ENCODE assay signal across 11 cellular contexts in the genomic region with DNA sequence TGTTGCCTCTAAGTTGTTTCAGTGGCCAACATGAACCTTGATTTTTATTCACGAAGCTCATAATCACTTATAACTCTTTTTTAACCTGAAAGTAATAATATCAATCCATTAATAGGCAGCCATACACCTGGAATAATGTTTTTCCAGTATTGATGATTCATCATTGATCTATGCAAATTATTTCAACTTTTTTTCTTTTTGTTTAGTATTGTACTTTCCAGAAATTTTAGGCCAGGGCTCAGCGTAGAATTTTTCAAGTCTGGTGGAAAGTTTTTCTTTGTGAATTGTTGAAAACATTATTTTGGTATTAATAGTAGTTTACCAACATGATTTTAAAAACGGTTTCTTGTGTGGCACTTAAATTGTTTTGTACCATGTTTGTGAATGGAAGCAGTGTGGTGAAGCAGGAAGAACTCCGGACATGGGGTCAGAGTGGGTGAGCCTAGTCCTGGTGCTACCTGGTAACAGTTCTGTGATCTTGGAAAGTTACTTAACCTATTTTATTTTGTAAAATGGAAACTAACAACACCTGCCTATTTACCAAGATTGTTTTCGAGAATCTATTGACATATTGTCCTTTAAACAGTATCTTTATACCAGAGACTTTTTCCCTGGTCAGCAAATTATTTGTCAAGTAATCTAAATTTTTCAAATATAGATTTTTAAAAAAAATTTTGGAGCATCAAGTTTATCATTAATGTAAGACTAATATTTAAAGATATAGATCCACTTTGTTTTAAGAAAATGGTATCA. TPM values are rescaled to one million over a fixed set of nuclear protein-coding genes. Genes with fewer than 3 reads are reported as not detected.
DNase-seq lines count a peak whose midpoint lies in the region; ATAC-seq and TF ChIP-seq lines count a peak whose summit lies in the region.
"Had no signal": no experiment of that assay in that cellular context is flagged by ENCODE, and none has a peak within 500 bp of the region (broad histone marks: within the 10 kb centered on the region; RNA-seq: fewer than 3 reads in every experiment).

No MANE protein-coding gene starts in this region.

- H3K4me1 ChIP-seq in H9 (ENCODE audit: insufficient read depth, low read length) (no peaks in the 10 kb centered on the region), lower lobe of right lung (peaks cover 28% of the 10 kb centered on the region), SJCRH30 (peaks cover 15% of the 10 kb centered on the region), mucosa of descending colon (ENCODE audit: low read depth) (peaks cover 11% of the 10 kb centered on the region), testis (no peaks in the 10 kb centered on the region)
- H3K4me1 ChIP-seq: prostate gland had no signal

- peaks cover 0 to 4% (median 2%) of the 10 kb centered on the region in 3 experiments; a peak in 2 of 7 replicates for H3K36me3 Mint-ChIP-seq in H9 (ENCODE audit: insufficient read depth in 1 of 3, low read depth in 3 of 3)
- peaks cover 11% of the 10 kb centered on the region for H3K36me3 Mint-ChIP-seq in activated naive CD8-positive, alpha-beta T cell treated with anti-CD3 and anti-CD28 coated beads, Interleukin-2, amount 10 ng/mL, durations not matched to agents 7 days and 5 days

- no peak for DNase-seq in AG04449 (ENCODE audit: low read depth, low spot score)
- no peak for DNase-seq in H9
- no peak for DNase-seq in activated naive CD8-positive, alpha-beta T cell treated with anti-CD3 and anti-CD28 coated beads, Interleukin-2, amount 10 ng/mL, durations not matched to agents 7 days and 5 days
- no peak for DNase-seq in lower lobe of right lung
- no peak for DNase-seq in SJCRH30
- no peak for DNase-seq in mucosa of descending colon
- no peak for DNase-seq in testis
- DNase-seq: activated CD4-positive, CD25-positive, alpha-beta regulatory T cell; erythroblast had no signal

- no peak overlapping the region for H4K5ac ChIP-seq in H9 (ENCODE audit: insufficient read length, low read depth, low read length)

- no peaks in the 10 kb centered on the region for H3K27me3 ChIP-seq in H9 (ENCODE audit: insufficient read depth, low read length)
- no peaks in the 10 kb centered on the region for H3K27me3 ChIP-seq in lower lobe of right lung (ENCODE audit: low read depth)
- no peaks in the 10 kb centered on the region for H3K27me3 ChIP-seq in SJCRH30
- H3K27me3 ChIP-seq in testis: no peaks in the 10 kb centered on the region

- no peak overlapping the region for H3K23ac ChIP-seq in H9 (ENCODE audit: insufficient read length, low read depth, low read length)

- H4K20me1 ChIP-seq in H9 (ENCODE audit: control insufficient read depth, insufficient read depth, insufficient read length): no peaks in the 10 kb centered on the region

- no peaks in the 10 kb centered on the region; a peak in 1 of 5 replicates for H3K9me3 Mint-ChIP-seq in H9
- no peaks in the 10 kb centered on the region for H3K9me3 Mint-ChIP-seq in activated naive CD8-positive, alpha-beta T cell treated with anti-CD3 and anti-CD28 coated beads, Interleukin-2, amount 10 ng/mL, durations not matched to agents 7 days and 5 days

- no peak overlapping the region for H3K9ac ChIP-seq in H9 (ENCODE audit: extremely low read depth, insufficient read length, low read length)

- H2AFZ ChIP-seq in H9 (ENCODE audit: low read length): no peak overlapping the region

- H3K4me2 ChIP-seq in H9 (ENCODE audit: insufficient read depth, insufficient read length, low read length): peak overlapping the region; percentile 74

- no peak for TF ChIP-seq POLR2A in testis (IDR thresholded peaks at IDR 0.05)

- no peak overlapping the region for H2BK20ac ChIP-seq in H9 (ENCODE audit: low read depth, low read length, poor library complexity, severe bottlenecking)

- H3K4me3 ChIP-seq in AG04449 (ENCODE audit: low read depth, low read length) (peak overlapping the region; percentile 92; the same call in 1 of the 2 replicates), lower lobe of right lung (no peak overlapping the region), SJCRH30 (no peak overlapping the region), mucosa of descending colon (no peak overlapping the region), testis (no peak overlapping the region)
- H3K4me3 ChIP-seq: prostate gland had no signal

- H3K4me3 Mint-ChIP-seq in H9: peak overlapping the region; percentile 28 to 61
- H3K4me3 Mint-ChIP-seq in activated naive CD8-positive, alpha-beta T cell treated with anti-CD3 and anti-CD28 coated beads, Interleukin-2, amount 10 ng/mL, durations not matched to agents 7 days and 5 days: peak overlapping the region; percentile 54

- no peak overlapping the region for H3T11ph ChIP-seq in H9 (ENCODE audit: low read length)

- H2BK15ac ChIP-seq in H9 (ENCODE audit: low read depth, low read length): no peak overlapping the region

- H4K8ac ChIP-seq in H9 (replicated peaks; ENCODE audit: insufficient read length, low read depth, low read length): no peak overlapping the region

- H3K79me2 ChIP-seq in H9 (ENCODE audit: insufficient read depth, low read length): peaks cover 9% of the 10 kb centered on the region; the same call in 1 of the 2 replicates

- H3K14ac ChIP-seq in H9 (ENCODE audit: insufficient read depth, low read length): no peak overlapping the region

- H3K4me1 Mint-ChIP-seq in H9: peaks cover 13 to 16% of the 10 kb centered on the region in 2 experiments
- H3K4me1 Mint-ChIP-seq in activated naive CD8-positive, alpha-beta T cell treated with anti-CD3 and anti-CD28 coated beads, Interleukin-2, amount 10 ng/mL, durations not matched to agents 7 days and 5 days: peaks cover 30% of the 10 kb centered on the region

- H3K4ac ChIP-seq in H9 (ENCODE audit: low read depth, low read length): no peak overlapping the region

- no peak for ATAC-seq in activated naive CD8-positive, alpha-beta T cell treated with anti-CD3 and anti-CD28 coated beads, Interleukin-2, amount 10 ng/mL, durations not matched to agents 7 days and 5 days (ENCODE audit: low read depth)
- ATAC-seq in lower lobe of right lung (no peak), mucosa of descending colon (no peak), GM18873 (IDR thresholded peaks at IDR 0.05; ENCODE audit: low FRiP score, unreplicated experiment) (no peak)

- H3K9me3 ChIP-seq in H9 (ENCODE audit: control insufficient read depth, low read depth, low read length) (no peaks in the 10 kb centered on the region), lower lobe of right lung (no peaks in the 10 kb centered on the region), SJCRH30 (replicated peaks) (no peaks in the 10 kb centered on the region), mucosa of descending colon (no peaks in the 10 kb centered on the region), testis (no peaks in the 10 kb centered on the region)
- H3K9me3 ChIP-seq: prostate gland had no signal

- no peak overlapping the region for H2BK120ac ChIP-seq in H9 (ENCODE audit: low read depth, low read length, poor library complexity, severe bottlenecking)

- intact Hi-C loops in lower lobe of right lung (cut with DNase I) (no loop called here), mucosa of descending colon (cut with DNase I, micrococcal nuclease) (no loop called here), testis (cut with DNase I; ENCODE audit: low total_unique reads) (no loop called here)

- H3K18ac ChIP-seq in H9 (ENCODE audit: insufficient read length, low read depth, low read length): no peak overlapping the region

- TF ChIP-seq CTCF in AG04449 (IDR thresholded peaks at IDR 0.05; ENCODE audit: insufficient read depth, low read length, missing control alignments) (no peak), H9 (conservative IDR thresholded peaks at IDR 0.05) (no peak), lower lobe of right lung (IDR thresholded peaks at IDR 0.05) (no peak), mucosa of descending colon (IDR thresholded peaks at IDR 0.05) (no peak), testis (IDR thresholded peaks at IDR 0.05) (no peak)

- H3K36me3 ChIP-seq in lower lobe of right lung (no peaks in the 10 kb centered on the region), SJCRH30 (no peaks in the 10 kb centered on the region), mucosa of descending colon (ENCODE audit: low read depth) (no peaks in the 10 kb centered on the region), testis (ENCODE audit: low read depth, missing control alignments) (no peaks in the 10 kb centered on the region)
- H3K36me3 ChIP-seq: prostate gland had no signal

- H3K27me3 Mint-ChIP-seq in H9 (ENCODE audit: low read depth): no peaks in the 10 kb centered on the region
- H3K27me3 Mint-ChIP-seq in activated naive CD8-positive, alpha-beta T cell treated with anti-CD3 and anti-CD28 coated beads, Interleukin-2, amount 10 ng/mL, durations not matched to agents 7 days and 5 days: no peaks in the 10 kb centered on the region

- H3K79me1 ChIP-seq in H9 (ENCODE audit: insufficient read depth, low read depth, low read length, poor library complexity, severe bottlenecking): peaks cover 3% of the 10 kb centered on the region

- no peak overlapping the region for H2BK5ac ChIP-seq in H9 (ENCODE audit: insufficient read length, low read length)

- H3K56ac ChIP-seq in H9 (ENCODE audit: insufficient read length, low read depth, low read length): no peak overlapping the region

- POLR2A ChIA-PET in AG04449 (lab: Yijun Ruan, JAX): no interaction called here
- POLR2A ChIA-PET in activated naive CD8-positive, alpha-beta T cell treated with anti-CD3 and anti-CD28 coated beads, Interleukin-2, amount 10 ng/mL, durations not matched to agents 7 days and 5 days (lab: Charles Lee): interaction anchor here (0.6 kb wide), 1 partner anchor 76 kb away, joined by 3 read pairs; the partner anchor contains the start of gene CCDC93

- no peak overlapping the region for H2BK12ac ChIP-seq in H9 (ENCODE audit: insufficient read length, low read depth, low read length)

- H2AK5ac ChIP-seq in H9 (ENCODE audit: insufficient read length, low read length): no peak overlapping the region

- CTCF ChIA-PET in AG04449 (lab: Yijun Ruan, JAX): interaction anchor here (0.6 to 3.2 kb wide), 5 partner anchors 12 to 276 kb away, joined by 3 to 13 read pairs (median 7); partner anchors contain the start of gene DDX18

- no peak overlapping the region for H3K27ac ChIP-seq in H9 (ENCODE audit: insufficient read length, low read depth, low read length)
- H3K27ac ChIP-seq in lower lobe of right lung: peak overlapping the region; percentile 85
- H3K27ac ChIP-seq in SJCRH30: no peak overlapping the region
- H3K27ac ChIP-seq in testis: peak overlapping the region in 1 of 2 donors; percentile 74
- H3K27ac ChIP-seq: prostate gland had no signal

- H3K23me2 ChIP-seq in H9 (ENCODE audit: insufficient read length, low read depth, low read length, poor library complexity, severe bottlenecking): no peaks in the 10 kb centered on the region

- no peak overlapping the region for H4K91ac ChIP-seq in H9 (ENCODE audit: insufficient read length, low read depth, low read length)

- no peak overlapping the region; a peak in 1 of 7 replicates for H3K27ac Mint-ChIP-seq in H9
- no peak overlapping the region for H3K27ac Mint-ChIP-seq in activated naive CD8-positive, alpha-beta T cell treated with anti-CD3 and anti-CD28 coated beads, Interleukin-2, amount 10 ng/mL, durations not matched to agents 7 days and 5 days

- no CpG with 5 or more reads among the region's 5 CpGs for WGBS in H9 (ENCODE audit: extremely low coverage, insufficient read length, low lambda C conversion rate)
- WGBS in testis, 2 donors: 71 to 75% methylated on average over 5 of the region's 5 CpGs

RNA-seq across cellular contexts. Expression of gene INSIG2, which starts 2.3 kb away (rescaled TPM):
- 7.8 and 8.7 TPM in 2 replicates for total RNA-seq in H9 (2021)
- 10 to 100 TPM; 29.0 to 30.6 TPM for total RNA-seq in activated naive CD8-positive, alpha-beta T cell treated with anti-CD3 and anti-CD28 coated beads, Interleukin-2, amount 10 ng/mL, durations not matched to agents 7 days and 5 days
- total RNA-seq in lower lobe of right lung: 25.6 TPM
- total RNA-seq in SJCRH30 (2014; rRNA removed; shearing (Covaris generic)): 7.4 and 11.0 TPM in 2 replicates
- 10 to 100 TPM; 14.6 to 27.8 (median 14.8) TPM for total RNA-seq in mucosa of descending colon
- 10 to 100 TPM; 13.9 to 18.7 TPM for total RNA-seq in testis
- polyA plus RNA-seq in testis (ENCODE audit: insufficient read depth, low read depth, low replicate concordance): 16.6 TPM
